In genomic region chr2:84878896-84879594, GRCh38 we compare ENCODE assay signal across 10 cellular contexts. TPM values are rescaled to one million over a fixed set of nuclear protein-coding genes. Genes with fewer than 3 reads are reported as not detected.
A peak's percentile ranks its signal among the peaks of the same experiment; 100 is the strongest.
DNase-seq lines count a peak whose midpoint lies in the region; ATAC-seq and TF ChIP-seq lines count a peak whose summit lies in the region.
"Had no signal": no experiment of that assay in that cellular context is flagged by ENCODE, and none has a peak within 500 bp of the region (broad histone marks: within the 10 kb centered on the region; RNA-seq: fewer than 3 reads in every experiment).

No MANE protein-coding gene starts in this region.

- no peaks in the 10 kb centered on the region for H3K27me3 ChIP-seq in GM23248 (replicated peaks; ENCODE audit: insufficient read depth)
- H3K27me3 ChIP-seq in effector memory CD4-positive, alpha-beta T cell (replicated peaks; ENCODE audit: control insufficient read depth, insufficient read depth, low read length, poor library complexity, severe bottlenecking) = no peaks in the 10 kb centered on the region

- POLR2A ChIA-PET in WTC11 (lab: Charles Lee) = no interaction called here

- no peak overlapping the region for H3K9ac ChIP-seq in GM23248

- H3K9me2 ChIP-seq in GM23248 (ENCODE audit: insufficient read depth) = no peaks in the 10 kb centered on the region

- H3K27me3 Mint-ChIP-seq in WTC11 (ENCODE audit: low read depth) = peaks cover 91% of the 10 kb centered on the region

- no peaks in the 10 kb centered on the region for H4K20me1 ChIP-seq in GM23248 (ENCODE audit: insufficient read depth)

- 0 out of 2 replicates have a peak, but pooled peaks cover 4% of the 10 kb centered on the region for H3K4me1 ChIP-seq in GM23248 (ENCODE audit: insufficient read depth)
- H3K4me1 ChIP-seq in effector memory CD4-positive, alpha-beta T cell (ENCODE audit: control insufficient read depth, insufficient read depth, low read length, poor library complexity, severe bottlenecking) = peaks cover 25% of the 10 kb centered on the region

- intact Hi-C loops in sciatic nerve (cut with DNase I) = no loop called here

- H3K36me3 ChIP-seq in GM23248 (ENCODE audit: low read depth) = no peaks in the 10 kb centered on the region
- no peaks in the 10 kb centered on the region for H3K36me3 ChIP-seq in effector memory CD4-positive, alpha-beta T cell (ENCODE audit: control insufficient read depth, insufficient read depth, low read length)

- H2AFZ ChIP-seq in GM23248 = no peak overlapping the region

- no peaks in the 10 kb centered on the region for H3K9me3 Mint-ChIP-seq in WTC11

- no peaks in the 10 kb centered on the region for H3K9me3 ChIP-seq in GM23248 (ENCODE audit: low read depth)
- no peaks in the 10 kb centered on the region for H3K9me3 ChIP-seq in effector memory CD4-positive, alpha-beta T cell (ENCODE audit: control insufficient read depth, low read length)

- no peak overlapping the region for H3K4me2 ChIP-seq in GM23248 (ENCODE audit: unreplicated experiment)

- H3K4me1 Mint-ChIP-seq in WTC11 = peaks cover 10% of the 10 kb centered on the region

- DNase-seq in GM23248 = peak; percentile 33
- no peak for DNase-seq in WTC11 (ENCODE audit: low spot score)
- no peak for DNase-seq in effector memory CD4-positive, alpha-beta T cell
- DNase-seq in sciatic nerve (ENCODE audit: low spot score) = peak; percentile 17
- DNase-seq in NCI-H128 (lab: John Stamatoyannopoulos, UW; ENCODE audit: unreplicated experiment) = no peak
- DNase-seq in NCI-H2196 treated with DMSO at 0.1 percent for 48 hours (lab: John Stamatoyannopoulos, UW; ENCODE audit: unreplicated experiment) = no peak
- DNase-seq: DND-41, NCI-H2029 treated with DMSO at 0.1 percent for 48 hours had no signal

- H3K4me3 ChIP-seq in GM23248 = no peak overlapping the region
- peak overlapping the region; percentile 85 for H3K4me3 ChIP-seq in effector memory CD4-positive, alpha-beta T cell (ENCODE audit: insufficient read depth, low read depth, low read length, poor library complexity, severe bottlenecking)
- H3K4me3 ChIP-seq: lung had no signal

- in situ Hi-C loops in GM23248 (cut with MboI) = loop anchor here (10.0 kb wide), 1 partner anchor 384 kb away; no protein-coding TSS in a partner anchor

- H3K27ac ChIP-seq in GM23248 = no peak overlapping the region
- peak overlapping the region; percentile 54 for H3K27ac ChIP-seq in effector memory CD4-positive, alpha-beta T cell (ENCODE audit: insufficient read depth, low read length, poor library complexity, severe bottlenecking)

- ATAC-seq in WTC11 (no peak), sciatic nerve (no peak), HG03097 (IDR thresholded peaks at IDR 0.05; ENCODE audit: low FRiP score, unreplicated experiment) (no peak)

- H3K27ac Mint-ChIP-seq in WTC11 = no peak overlapping the region

- CTCF ChIA-PET in WTC11 (lab: Charles Lee) = interaction anchor here (1.1 to 4.3 kb wide), 5 partner anchors 9 to 138 kb away, joined by 3 to 62 read pairs (median 12); no protein-coding TSS in a partner anchor

- H3K79me2 ChIP-seq in GM23248 (ENCODE audit: insufficient read depth) = no peaks in the 10 kb centered on the region

- peaks cover 15% of the 10 kb centered on the region; the same call in 1 of the 2 replicates for H3F3A ChIP-seq in GM23248 (ENCODE audit: insufficient read depth)

- WGBS in GM23248 (ENCODE audit: low coverage in 1 of 2, low lambda C conversion rate in 2 of 2, missing lambda C conversion rate in 2 of 2), 2 experiments = 68 to 69% methylated on average over 6 to 7 of the region's 7 CpGs

- no peak for TF ChIP-seq CTCF in WTC11 (IDR thresholded peaks at IDR 0.05)

- H3K4me3 Mint-ChIP-seq in WTC11 = peak overlapping the region; percentile 87

- no peaks in the 10 kb centered on the region for H3K36me3 Mint-ChIP-seq in WTC11

TF ChIP-seq in WTC11, 78 proteins besides CTCF, POLR2A, EP300 and RAD21:
- TF ChIP-seq ZNF317 (CRISPR knock-in tag; IDR thresholded peaks at IDR 0.05; ENCODE audit: borderline replicate concordance, low read depth) (no peak), AFF4 (CRISPR knock-in tag; IDR thresholded peaks at IDR 0.05; ENCODE audit: borderline replicate concordance) (no peak), CREM (CRISPR knock-in tag; IDR thresholded peaks at IDR 0.05) (no peak), RELA (CRISPR knock-in tag; IDR thresholded peaks at IDR 0.05; ENCODE audit: borderline replicate concordance) (no peak), TEAD1 (CRISPR knock-in tag; IDR thresholded peaks at IDR 0.05) (no peak), E2F1 (CRISPR knock-in tag; IDR thresholded peaks at IDR 0.05) (no peak), IRF1 (CRISPR knock-in tag; IDR thresholded peaks at IDR 0.05) (no peak), CDX4 (CRISPR knock-in tag; IDR thresholded peaks at IDR 0.05; ENCODE audit: borderline replicate concordance) (no peak), ATF3 (CRISPR knock-in tag; conservative IDR thresholded peaks at IDR 0.05) (no peak)
TF ChIP-seq in WTC11: peak in this region for 0.

RNA-seq across cellular contexts. Expression of gene TRABD2A, which starts 1.8 kb away (rescaled TPM):
- total RNA-seq in GM23248 (2014; rRNA removed; shearing (Covaris generic)) = 5.0 and 5.7 TPM in 2 replicates
- polyA plus RNA-seq in GM23248 (2016; fragmentation: Nextera tagmentation; extraction: Ambion mirVana) = 3.4 and 3.8 TPM in 2 replicates
- total RNA-seq in WTC11 (2021) (7.1 to 12.1 TPM (median 7.5 TPM) in 3 replicates), sciatic nerve (2.1 TPM)

RNA-seq across cellular contexts. Expression of gene TMSB10, which starts 26.4 kb away (rescaled TPM):
- total RNA-seq in GM23248 (2014; rRNA removed; shearing (Covaris generic)) = 3,621 and 4,663 TPM in 2 replicates
- polyA plus RNA-seq in GM23248 (2016; fragmentation: Nextera tagmentation; extraction: Ambion mirVana) = 6,241 and 6,275 TPM in 2 replicates
- 869 to 943 TPM (median 911 TPM) in 3 replicates for total RNA-seq in WTC11 (2021)
- total RNA-seq in sciatic nerve = 1,367 TPM

Comparison
In these comparisons a context has a peak if more than half of its experiments do, and no peak if none do; other contexts are left out.
1. DNase-seq: peak in GM23248 (single experiment) and sciatic nerve (single experiment); none in WTC11 (single experiment), effector memory CD4-positive, alpha-beta T cell (0 of 3), NCI-H128 (single experiment) and NCI-H2196 treated with DMSO at 0.1 percent for 48 hours (single experiment).